9 cellular contexts compared by ENCODE assay signal in the genomic region with DNA sequence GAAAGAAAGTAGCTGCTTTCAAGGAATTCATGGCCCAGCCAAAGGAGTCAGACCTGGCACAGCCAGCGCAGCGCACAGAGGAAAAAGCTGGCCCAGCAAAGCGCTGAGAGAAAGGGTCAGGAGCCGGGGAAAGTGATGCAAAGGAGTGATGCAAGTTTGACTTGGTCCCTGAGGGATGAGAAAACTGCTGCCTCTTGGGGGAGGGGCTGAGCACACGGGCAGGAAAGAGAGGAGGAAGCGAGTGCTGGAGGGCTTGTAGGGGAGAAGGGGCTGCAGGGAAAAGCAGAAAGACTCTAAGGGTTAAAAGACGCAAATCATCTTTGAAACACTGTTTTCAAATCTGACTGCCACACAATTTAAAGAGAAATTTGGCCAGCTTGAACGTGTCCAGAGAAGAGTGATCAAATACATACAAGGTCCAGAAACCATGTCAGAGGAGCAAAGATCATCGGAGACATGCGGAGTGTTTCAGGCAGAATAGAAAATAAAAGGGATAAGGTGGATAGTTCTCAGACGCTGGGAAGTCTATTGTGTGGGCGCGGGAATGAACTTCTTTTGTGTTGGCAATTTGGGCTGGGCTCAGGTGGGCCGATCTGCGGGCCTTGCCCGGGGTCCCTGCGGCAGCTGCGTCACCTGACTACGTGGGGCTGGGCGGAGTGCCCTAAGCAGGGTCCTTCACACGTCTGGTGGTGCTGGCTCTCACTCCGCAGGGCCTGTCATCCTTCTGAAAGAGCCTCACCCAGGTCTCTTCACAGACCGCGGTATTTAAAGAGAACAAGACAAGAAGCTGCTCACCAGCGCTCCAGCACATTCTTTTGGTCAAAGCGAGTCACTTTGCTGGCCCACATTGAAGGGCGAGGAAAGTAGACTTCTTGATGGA. TPM values are rescaled to one million over a fixed set of nuclear protein-coding genes. Genes with fewer than 3 reads are reported as not detected.
DNase-seq lines count a peak whose midpoint lies in the region; ATAC-seq and TF ChIP-seq lines count a peak whose summit lies in the region.
"Had no signal": no experiment of that assay in that cellular context is flagged by ENCODE, and none has a peak within 500 bp of the region (broad histone marks: within the 10 kb centered on the region; RNA-seq: fewer than 3 reads in every experiment).

No MANE protein-coding gene starts in this region.

- no peaks in the 10 kb centered on the region for H3K27me3 Mint-ChIP-seq in naive thymus-derived CD8-positive, alpha-beta T cell

- peak overlapping the region in 1 of 2 donors; percentile 15 for H3K4me3 ChIP-seq in foreskin fibroblast (ENCODE audit: low read depth in 1 of 2, low read length in 2 of 2)

- no peak overlapping the region for H3K4me3 Mint-ChIP-seq in naive thymus-derived CD8-positive, alpha-beta T cell

- no peaks in the 10 kb centered on the region for H3K9me3 Mint-ChIP-seq in naive thymus-derived CD8-positive, alpha-beta T cell

- peaks cover 7 to 29% (median 23%) of the 10 kb centered on the region in 4 donors for H3K4me1 Mint-ChIP-seq in naive thymus-derived CD8-positive, alpha-beta T cell

- peaks cover 5 to 53% (median 10%) of the 10 kb centered on the region in 3 donors for H3K36me3 Mint-ChIP-seq in naive thymus-derived CD8-positive, alpha-beta T cell

- DNase-seq in AG20443 (ENCODE audit: low spot score) (peak; percentile 70), NCI-H2029 treated with DMSO at 0.1 percent for 48 hours (lab: John Stamatoyannopoulos, UW) (peak; percentile 7), foreskin fibroblast (peak; percentile 46 to 74), occipital lobe (lab: John Stamatoyannopoulos, UW) (no peak), cerebellar cortex (ENCODE audit: low spot score) (no peak), NCI-H446 treated with DMSO at 0.1 percent for 48 hours (lab: John Stamatoyannopoulos, UW) (no peak)
- no peak for DNase-seq in naive thymus-derived CD8-positive, alpha-beta T cell
- DNase-seq: NCI-H526 treated with DMSO at 0.1 percent for 48 hours had no signal

- peak overlapping the region in 8 of 10 donors; percentile 21 to 83 (median 61) for H3K27ac Mint-ChIP-seq in naive thymus-derived CD8-positive, alpha-beta T cell

- no peak for TF ChIP-seq CTCF in foreskin fibroblast (IDR thresholded peaks at IDR 0.05; ENCODE audit: low read depth, low read length)

- POLR2A ChIA-PET in naive thymus-derived CD8-positive, alpha-beta T cell (lab: Charles Lee): no interaction called here

- ATAC-seq in naive thymus-derived CD8-positive, alpha-beta T cell: no peak
- ATAC-seq in GM18909 (IDR thresholded peaks at IDR 0.05; ENCODE audit: poor library complexity, unreplicated experiment): no peak

RNA-seq across cellular contexts. Expression of gene N4BP2L1, which starts 18.1 kb away (rescaled TPM):
- total RNA-seq in naive thymus-derived CD8-positive, alpha-beta T cell: 10 to 100 TPM; 62.4 to 66.2 TPM
- 10 to 100 TPM; 55.3 to 72.1 (median 62.5) TPM for polyA plus RNA-seq in naive thymus-derived CD8-positive, alpha-beta T cell
- total RNA-seq in occipital lobe: 20.0 TPM

Comparison
In these comparisons a context has a peak if more than half of its experiments do, and no peak if none do; other contexts are left out.
1. DNase-seq: peak in AG20443 (single experiment), NCI-H2029 treated with DMSO at 0.1 percent for 48 hours (single experiment) and foreskin fibroblast (2 of 2); none in naive thymus-derived CD8-positive, alpha-beta T cell (0 of 10), occipital lobe (single experiment), cerebellar cortex (single experiment) and NCI-H446 treated with DMSO at 0.1 percent for 48 hours (single experiment).